ENCODE assay signal across 1 cellular context in the genomic region with DNA sequence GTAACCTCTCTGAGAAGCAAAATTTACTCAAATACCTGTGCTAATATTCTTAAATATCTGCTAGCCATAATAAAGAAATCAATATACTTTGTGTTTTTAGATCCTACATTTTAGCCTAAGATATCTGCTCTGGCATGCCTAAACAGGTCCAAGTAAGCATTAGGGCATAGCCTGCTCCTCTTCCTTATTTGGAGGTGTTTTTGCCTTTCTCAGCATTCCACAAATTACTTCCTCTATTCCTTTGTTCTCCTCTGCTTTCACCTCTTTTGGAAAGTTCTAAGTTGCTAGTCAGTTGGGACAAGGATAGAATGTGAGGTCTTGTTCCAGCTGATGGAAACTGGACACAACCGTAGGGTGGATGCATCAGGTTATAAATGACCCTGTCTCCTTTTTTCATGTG.
A peak's percentile ranks its signal among the peaks of the same experiment; 100 is the strongest.
TF ChIP-seq lines count a peak whose summit lies in the region.

No MANE protein-coding gene starts in this region.

TF ChIP-seq in H1, 55 proteins besides CTCF, POLR2A, EP300 and RAD21:
- TF ChIP-seq RBBP5 (IDR thresholded peaks at IDR 0.05; ENCODE audit: borderline replicate concordance, low read depth, low read length) (no peak), ASH2L (IDR thresholded peaks at IDR 0.05; ENCODE audit: low read length) (peak; percentile 44), GABPA (IDR thresholded peaks at IDR 0.05; ENCODE audit: borderline replicate concordance, insufficient read depth, low read length) (no peak), JUN (IDR thresholded peaks at IDR 0.05; ENCODE audit: low read depth, low read length) (no peak), SRF (IDR thresholded peaks at IDR 0.05; ENCODE audit: low read depth, low read length) (peak; percentile 94), TCF12 (IDR thresholded peaks at IDR 0.05; ENCODE audit: low read depth, low read length) (no peak), TEAD4 (IDR thresholded peaks at IDR 0.05; ENCODE audit: low read depth, low read length) (peak; percentile 45; the same call in 1 of the 2 replicates), BCL11A (IDR thresholded peaks at IDR 0.05; ENCODE audit: low read depth in 2 of 2, low read length in 2 of 2) (no peak), PHF8 (conservative IDR thresholded peaks at IDR 0.05; ENCODE audit: low read depth, low read length) (no peak)
- TF ChIP-seq, protein P1, sequence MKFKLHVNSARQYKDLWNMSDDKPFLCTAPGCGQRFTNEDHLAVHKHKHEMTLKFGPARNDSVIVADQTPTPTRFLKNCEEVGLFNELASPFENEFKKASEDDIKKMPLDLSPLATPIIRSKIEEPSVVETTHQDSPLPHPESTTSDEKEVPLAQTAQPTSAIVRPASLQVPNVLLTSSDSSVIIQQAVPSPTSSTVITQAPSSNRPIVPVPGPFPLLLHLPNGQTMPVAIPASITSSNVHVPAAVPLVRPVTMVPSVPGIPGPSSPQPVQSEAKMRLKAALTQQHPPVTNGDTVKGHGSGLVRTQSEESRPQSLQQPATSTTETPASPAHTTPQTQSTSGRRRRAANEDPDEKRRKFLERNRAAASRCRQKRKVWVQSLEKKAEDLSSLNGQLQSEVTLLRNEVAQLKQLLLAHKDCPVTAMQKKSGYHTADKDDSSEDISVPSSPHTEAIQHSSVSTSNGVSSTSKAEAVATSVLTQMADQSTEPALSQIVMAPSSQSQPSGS (IDR thresholded peaks at IDR 0.05; ENCODE audit: low read length) = no peak
- TF ChIP-seq, protein P2, sequence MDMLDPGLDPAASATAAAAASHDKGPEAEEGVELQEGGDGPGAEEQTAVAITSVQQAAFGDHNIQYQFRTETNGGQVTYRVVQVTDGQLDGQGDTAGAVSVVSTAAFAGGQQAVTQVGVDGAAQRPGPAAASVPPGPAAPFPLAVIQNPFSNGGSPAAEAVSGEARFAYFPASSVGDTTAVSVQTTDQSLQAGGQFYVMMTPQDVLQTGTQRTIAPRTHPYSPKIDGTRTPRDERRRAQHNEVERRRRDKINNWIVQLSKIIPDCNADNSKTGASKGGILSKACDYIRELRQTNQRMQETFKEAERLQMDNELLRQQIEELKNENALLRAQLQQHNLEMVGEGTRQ (IDR thresholded peaks at IDR 0.05; ENCODE audit: low read length) = no peak
TF ChIP-seq in H1: peak in this region for 3.
